Comparison of ENCODE assay signal across 8 cellular contexts in the genomic region with DNA sequence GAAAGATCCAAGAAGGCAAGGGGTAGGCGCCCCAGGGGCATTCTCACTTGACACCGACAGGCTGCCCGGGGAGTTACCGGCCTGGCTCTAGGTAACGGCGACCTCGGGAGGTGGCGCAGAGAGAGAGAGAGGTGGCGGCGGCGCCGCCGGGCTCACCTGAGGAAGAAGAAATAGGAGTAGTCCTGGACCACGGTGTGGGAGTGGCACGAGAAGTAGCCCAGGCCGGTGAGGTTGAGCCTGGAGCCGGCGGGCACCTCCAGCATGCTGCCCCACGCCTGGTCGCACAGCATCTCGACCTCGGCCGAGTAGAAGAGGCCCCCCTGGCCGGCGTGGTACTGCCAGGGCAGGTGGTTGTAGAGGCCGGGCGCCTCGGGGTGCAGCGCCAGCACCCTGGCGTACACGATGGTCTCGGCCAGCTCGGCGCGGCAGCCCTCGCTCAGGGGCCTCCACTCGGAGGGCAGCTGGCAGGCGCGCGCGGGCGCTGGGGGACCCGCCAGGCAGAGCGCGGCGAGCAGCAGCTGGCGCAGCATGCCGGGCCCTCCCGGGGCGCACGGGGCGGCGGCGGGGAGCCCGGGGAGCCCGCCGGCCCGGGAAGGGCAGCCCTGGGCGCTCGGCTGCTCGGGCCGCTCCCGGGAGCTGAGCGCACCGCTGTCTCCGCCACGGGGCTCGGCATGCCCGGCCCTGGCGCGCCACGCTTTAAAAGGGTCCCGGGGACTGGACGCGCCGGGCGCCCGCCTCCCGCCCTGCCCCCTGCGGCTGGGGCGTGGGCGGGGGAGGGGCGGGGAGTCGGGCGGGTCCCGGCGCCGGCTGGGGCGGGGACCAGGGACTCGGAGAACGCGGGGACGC. TPM values are rescaled to one million over a fixed set of nuclear protein-coding genes. Genes with fewer than 3 reads are reported as not detected.
A peak's percentile ranks its signal among the peaks of the same experiment; 100 is the strongest.
DNase-seq lines count a peak whose midpoint lies in the region; ATAC-seq and TF ChIP-seq lines count a peak whose summit lies in the region.

A gene (minus strand): TSS at position 673 of the 846 bp plus-strand sequence. CDS start 143 bp downstream, at position 530.

- 5 to 6% methylated on average over 20 to 59 of the region's 93 CpGs for WGBS in tibial nerve, 2 donors

- H3K4me3 ChIP-seq in tibial nerve: peak within 1 kb of the TSS; percentile 34 to 58 (median 42)

- peaks cover 0 to 4% of the 10 kb centered on the region in 2 donors for H3K27me3 ChIP-seq in tibial nerve

- peak within 1 kb of the TSS; percentile 82 for H3K4me3 Mint-ChIP-seq in chondrocyte (ENCODE audit: unreplicated experiment)
- peak within 1 kb of the TSS; percentile 74 for H3K4me3 Mint-ChIP-seq in mesothelial cell of epicardium

- H3K36me3 ChIP-seq in tibial nerve: no peaks in the 10 kb centered on the region

- H3K9me3 ChIP-seq in tibial nerve: no peaks in the 10 kb centered on the region

- H3K4me1 ChIP-seq in tibial nerve: peaks cover 0 to 6% (median 0%) of the 10 kb centered on the region in 4 donors

- peak; percentile 42 for DNase-seq in COR-L47 (lab: John Stamatoyannopoulos, UW)
- DNase-seq in NCI-H146 (lab: John Stamatoyannopoulos, UW): peak; percentile 90
- peak; percentile 86 for DNase-seq in chondrocyte (ENCODE audit: low spot score)
- DNase-seq in mesothelial cell of epicardium (ENCODE audit: low spot score in 2 of 2, unreplicated experiment in 2 of 2): peak; percentile 27 to 53
- DNase-seq in tibial nerve (ENCODE audit: low spot score in 2 of 2): no peak
- DNase-seq in foreskin melanocyte: no peak

- peak within 1 kb of the TSS; percentile 50 to 66 (median 60) for H3K27ac ChIP-seq in tibial nerve

- H3K9me3 Mint-ChIP-seq in chondrocyte (ENCODE audit: low read depth) (no peaks in the 10 kb centered on the region), mesothelial cell of epicardium (no peaks in the 10 kb centered on the region)

- no peak for TF ChIP-seq CTCF in chondrocyte (IDR thresholded peaks at IDR 0.05)
- TF ChIP-seq CTCF in mesothelial cell of epicardium (IDR thresholded peaks at IDR 0.05; ENCODE audit: unreplicated experiment): no peak
- no peak for TF ChIP-seq CTCF in tibial nerve (IDR thresholded peaks at IDR 0.05)

- H3K36me3 Mint-ChIP-seq in chondrocyte (ENCODE audit: low read depth) (peaks cover 4% of the 10 kb centered on the region), mesothelial cell of epicardium (peaks cover 2% of the 10 kb centered on the region)

- ATAC-seq in HG03108 (IDR thresholded peaks at IDR 0.05; ENCODE audit: unreplicated experiment) (no peak), HG02763 (IDR thresholded peaks at IDR 0.05; ENCODE audit: unreplicated experiment) (no peak)

- H3K4me1 Mint-ChIP-seq in chondrocyte (ENCODE audit: low read depth) (peaks cover 31% of the 10 kb centered on the region), mesothelial cell of epicardium (peaks cover 12% of the 10 kb centered on the region)

- no peak for TF ChIP-seq EP300 in tibial nerve (IDR thresholded peaks at IDR 0.05)

- peaks cover 2% of the 10 kb centered on the region for H3K27me3 Mint-ChIP-seq in chondrocyte (ENCODE audit: low read depth)
- H3K27me3 Mint-ChIP-seq in mesothelial cell of epicardium (ENCODE audit: low read depth): peaks cover 72% of the 10 kb centered on the region

- peak in 1 of 2 donors; percentile 20 for TF ChIP-seq POLR2A in tibial nerve (IDR thresholded peaks at IDR 0.05)

- H3K27ac Mint-ChIP-seq in chondrocyte (ENCODE audit: unreplicated experiment) (peak within 1 kb of the TSS; percentile 61), mesothelial cell of epicardium (no peak within 1 kb of the TSS)

RNA-seq across cellular contexts. Expression of the gene that starts here (rescaled TPM):
- 32.4 to 145 TPM (median 141 TPM) in 3 replicates for total RNA-seq in chondrocyte
- total RNA-seq in mesothelial cell of epicardium: 5.2 to 5.7 TPM (median 5.4 TPM) in 3 replicates
- 100 to 1,000 TPM in 3 of 4 donors, 10 to 100 TPM in 1; 73.2 to 188 (median 149) TPM for total RNA-seq in tibial nerve

Comparison
In these comparisons a context has a peak if more than half of its experiments do, and no peak if none do; other contexts are left out.
1. DNase-seq: peak in COR-L47 (single experiment), NCI-H146 (single experiment), chondrocyte (single experiment) and mesothelial cell of epicardium (2 of 2); none in tibial nerve (0 of 2) and foreskin melanocyte (single experiment).